Comparison of ENCODE assay signal across 8 cellular contexts in the genomic region with DNA sequence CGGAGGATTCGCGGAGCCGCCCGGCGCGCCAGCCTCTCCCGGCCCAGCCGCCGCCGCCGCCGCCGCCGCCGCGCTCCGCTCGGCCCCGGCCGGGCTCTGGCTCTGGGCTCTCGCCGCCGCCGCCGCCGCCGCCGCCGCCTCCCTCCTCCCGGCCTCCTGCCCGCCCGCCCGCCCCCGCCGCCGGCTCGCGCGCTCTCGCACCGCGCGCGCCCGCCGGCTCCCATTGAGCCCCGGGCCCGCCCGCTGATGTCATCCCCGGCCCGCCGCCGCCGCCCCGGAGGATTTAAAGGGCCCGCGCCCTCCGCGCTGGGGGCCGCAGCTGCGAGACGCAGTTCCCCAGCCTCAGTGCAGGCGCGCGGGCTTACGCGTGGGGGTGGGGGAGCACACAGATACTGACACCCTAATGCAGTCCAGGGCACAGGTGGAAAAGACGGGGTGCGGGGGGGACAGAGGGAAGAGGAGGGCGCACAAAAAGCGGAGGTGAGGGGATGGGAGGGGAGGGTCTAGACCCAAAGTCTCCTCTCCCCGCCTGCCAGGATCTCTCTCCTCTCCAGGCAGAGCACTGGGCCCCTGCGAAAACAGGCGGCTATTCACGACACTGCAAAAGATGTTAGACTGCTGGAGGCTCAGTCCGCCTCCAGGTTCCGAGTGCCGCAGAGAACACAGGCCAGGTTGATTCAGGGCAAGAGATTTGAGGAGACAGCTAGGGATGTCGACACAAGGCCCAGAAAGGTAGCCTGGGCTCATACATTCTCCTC. TPM values are rescaled to one million over a fixed set of nuclear protein-coding genes. Genes with fewer than 3 reads are reported as not detected.
A peak's percentile ranks its signal among the peaks of the same experiment; 100 is the strongest.
DNase-seq lines count a peak whose midpoint lies in the region; ATAC-seq and TF ChIP-seq lines count a peak whose summit lies in the region.

Gene CSNK1E, minus strand, starts transcription at position 197 of the 758 bp plus-strand sequence. CDS start 3,276 bp downstream, outside the sequence.

- H3K9me3 ChIP-seq in CD4-positive, alpha-beta T cell (ENCODE audit: control insufficient read depth, low read length), result no peaks in the 10 kb centered on the region

- CTCF ChIA-PET in CD4-positive, alpha-beta T cell (lab: Charles Lee), result no interaction called here

- no peaks in the 10 kb centered on the region for H3K27me3 Mint-ChIP-seq in CD4-positive, alpha-beta T cell

- intact Hi-C loops in CD4-positive, alpha-beta T cell (cut with DNase I, micrococcal nuclease), result loop anchor here (1.0 to 5.0 kb wide), 8 partner anchors 44 to 835 kb away; partner anchors contain the start of genes TMEM184B (in 2 of the 2), CBX6 (in 1 of the 2), CBX7 (in 1 of the 2) and JOSD1 (in 1 of the 2)

- ATAC-seq in CD4-positive, alpha-beta T cell (ENCODE audit: poor library complexity), result peak; percentile 55
- no peak for ATAC-seq in GM18858 (IDR thresholded peaks at IDR 0.05; ENCODE audit: unreplicated experiment)

- peak within 1 kb of the TSS; percentile 99 for H3K27ac Mint-ChIP-seq in CD4-positive, alpha-beta T cell

- peak within 1 kb of the TSS; percentile 78 for H3K27ac ChIP-seq in CD4-positive, alpha-beta T cell (ENCODE audit: low read depth, low read length)

- H3K4me1 Mint-ChIP-seq in CD4-positive, alpha-beta T cell (ENCODE audit: low read depth), result peaks cover 50% of the 10 kb centered on the region

- H3K36me3 Mint-ChIP-seq in CD4-positive, alpha-beta T cell (ENCODE audit: low read depth), result peaks cover 8% of the 10 kb centered on the region

- H3K9me3 Mint-ChIP-seq in CD4-positive, alpha-beta T cell, result no peaks in the 10 kb centered on the region

- POLR2A ChIA-PET in CD4-positive, alpha-beta T cell (lab: Charles Lee), result interaction anchor here (0.6 to 2.5 kb wide), 5 partner anchors 45 to 509 kb away, joined by 3 to 7 read pairs (median 3); partner anchors contain the start of genes MAFF and TMEM184B

- TF ChIP-seq CTCF in CD4-positive, alpha-beta T cell (IDR thresholded peaks at IDR 0.05), result no peak

- peak; percentile 37 to 79 (median 65) for DNase-seq in CD4-positive, alpha-beta T cell
- DNase-seq in HCEC 1CT, result peak; percentile 67
- DNase-seq in NOMO-1 (lab: John Stamatoyannopoulos, UW; ENCODE audit: unreplicated experiment in 2 of 2), result peak; percentile 23 to 40
- peak; percentile 69 for DNase-seq in activated T-cell treated with anti-CD3 and anti-CD28 coated beads for 48 hours (ENCODE audit: low read depth)
- peak; percentile 75 for DNase-seq in epidermal melanocyte (ENCODE audit: insufficient read length, low spot score)
- DNase-seq in middle frontal gyrus (ENCODE audit: extremely low spot score, low spot score), result peak; percentile 52
- peak; percentile 60 to 62 for DNase-seq in stimulated activated CD8-positive, alpha-beta memory T cell treated with anti-CD3 and anti-CD28 coated beads, Interleukin-2, amount 100 ng/mL, for 48 hours (ENCODE audit: low read depth in 2 of 2)

- H3K4me3 Mint-ChIP-seq in CD4-positive, alpha-beta T cell, result peak within 1 kb of the TSS; percentile 95

- no peaks in the 10 kb centered on the region for H3K27me3 ChIP-seq in CD4-positive, alpha-beta T cell (ENCODE audit: control insufficient read depth, insufficient read depth, low read length)

RNA-seq across cellular contexts. Expression of gene CSNK1E, which starts in this region (rescaled TPM):
- 100 to 1,000 TPM; 208 to 217 TPM for total RNA-seq in CD4-positive, alpha-beta T cell
